Comparison of ENCODE assay signal across 1 cellular context in the genomic region with DNA sequence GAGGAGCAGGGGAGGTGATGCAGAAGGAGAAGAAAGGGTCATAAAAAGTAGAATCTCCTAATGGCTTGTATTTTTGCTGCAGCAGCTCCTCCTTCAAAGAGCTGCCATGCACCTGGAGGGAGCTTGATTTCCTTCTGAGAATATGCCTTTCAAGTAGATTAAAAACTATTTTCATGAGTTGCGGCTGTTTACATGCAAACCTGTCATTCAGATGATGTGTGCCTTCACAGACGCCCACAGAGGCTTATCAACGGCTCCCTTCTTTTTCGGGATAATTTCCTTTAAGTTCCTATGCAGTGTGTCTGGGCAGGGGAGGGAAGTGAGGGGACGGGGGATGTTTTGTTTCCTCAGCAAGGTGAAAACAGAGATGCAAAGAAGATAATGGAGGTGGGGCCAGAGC.
TF ChIP-seq lines count a peak whose summit lies in the region.

No MANE protein-coding gene starts in this region.

TF ChIP-seq in GM23338, 12 proteins besides CTCF, POLR2A, EP300 and RAD21 (continued from another document):
- TF ChIP-seq, protein P1, sequence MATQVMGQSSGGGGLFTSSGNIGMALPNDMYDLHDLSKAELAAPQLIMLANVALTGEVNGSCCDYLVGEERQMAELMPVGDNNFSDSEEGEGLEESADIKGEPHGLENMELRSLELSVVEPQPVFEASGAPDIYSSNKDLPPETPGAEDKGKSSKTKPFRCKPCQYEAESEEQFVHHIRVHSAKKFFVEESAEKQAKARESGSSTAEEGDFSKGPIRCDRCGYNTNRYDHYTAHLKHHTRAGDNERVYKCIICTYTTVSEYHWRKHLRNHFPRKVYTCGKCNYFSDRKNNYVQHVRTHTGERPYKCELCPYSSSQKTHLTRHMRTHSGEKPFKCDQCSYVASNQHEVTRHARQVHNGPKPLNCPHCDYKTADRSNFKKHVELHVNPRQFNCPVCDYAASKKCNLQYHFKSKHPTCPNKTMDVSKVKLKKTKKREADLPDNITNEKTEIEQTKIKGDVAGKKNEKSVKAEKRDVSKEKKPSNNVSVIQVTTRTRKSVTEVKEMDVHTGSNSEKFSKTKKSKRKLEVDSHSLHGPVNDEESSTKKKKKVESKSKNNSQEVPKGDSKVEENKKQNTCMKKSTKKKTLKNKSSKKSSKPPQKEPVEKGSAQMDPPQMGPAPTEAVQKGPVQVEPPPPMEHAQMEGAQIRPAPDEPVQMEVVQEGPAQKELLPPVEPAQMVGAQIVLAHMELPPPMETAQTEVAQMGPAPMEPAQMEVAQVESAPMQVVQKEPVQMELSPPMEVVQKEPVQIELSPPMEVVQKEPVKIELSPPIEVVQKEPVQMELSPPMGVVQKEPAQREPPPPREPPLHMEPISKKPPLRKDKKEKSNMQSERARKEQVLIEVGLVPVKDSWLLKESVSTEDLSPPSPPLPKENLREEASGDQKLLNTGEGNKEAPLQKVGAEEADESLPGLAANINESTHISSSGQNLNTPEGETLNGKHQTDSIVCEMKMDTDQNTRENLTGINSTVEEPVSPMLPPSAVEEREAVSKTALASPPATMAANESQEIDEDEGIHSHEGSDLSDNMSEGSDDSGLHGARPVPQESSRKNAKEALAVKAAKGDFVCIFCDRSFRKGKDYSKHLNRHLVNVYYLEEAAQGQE (IDR thresholded peaks at IDR 0.05; ENCODE audit: unreplicated experiment) = no peak
- TF ChIP-seq STAT1 (IDR thresholded peaks at IDR 0.05; ENCODE audit: unreplicated experiment) (no peak), ZNF114 (CRISPR knock-in tag; IDR thresholded peaks at IDR 0.05) (no peak), ZNF331 (CRISPR knock-in tag; IDR thresholded peaks at IDR 0.05; ENCODE audit: low read depth) (no peak), CREB1 (CRISPR knock-in tag; IDR thresholded peaks at IDR 0.05; ENCODE audit: low read depth) (no peak)
- TF ChIP-seq, protein P2, sequence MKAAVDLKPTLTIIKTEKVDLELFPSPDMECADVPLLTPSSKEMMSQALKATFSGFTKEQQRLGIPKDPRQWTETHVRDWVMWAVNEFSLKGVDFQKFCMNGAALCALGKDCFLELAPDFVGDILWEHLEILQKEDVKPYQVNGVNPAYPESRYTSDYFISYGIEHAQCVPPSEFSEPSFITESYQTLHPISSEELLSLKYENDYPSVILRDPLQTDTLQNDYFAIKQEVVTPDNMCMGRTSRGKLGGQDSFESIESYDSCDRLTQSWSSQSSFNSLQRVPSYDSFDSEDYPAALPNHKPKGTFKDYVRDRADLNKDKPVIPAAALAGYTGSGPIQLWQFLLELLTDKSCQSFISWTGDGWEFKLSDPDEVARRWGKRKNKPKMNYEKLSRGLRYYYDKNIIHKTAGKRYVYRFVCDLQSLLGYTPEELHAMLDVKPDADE (IDR thresholded peaks at IDR 0.05) = no peak
- TF ChIP-seq, protein P3, sequence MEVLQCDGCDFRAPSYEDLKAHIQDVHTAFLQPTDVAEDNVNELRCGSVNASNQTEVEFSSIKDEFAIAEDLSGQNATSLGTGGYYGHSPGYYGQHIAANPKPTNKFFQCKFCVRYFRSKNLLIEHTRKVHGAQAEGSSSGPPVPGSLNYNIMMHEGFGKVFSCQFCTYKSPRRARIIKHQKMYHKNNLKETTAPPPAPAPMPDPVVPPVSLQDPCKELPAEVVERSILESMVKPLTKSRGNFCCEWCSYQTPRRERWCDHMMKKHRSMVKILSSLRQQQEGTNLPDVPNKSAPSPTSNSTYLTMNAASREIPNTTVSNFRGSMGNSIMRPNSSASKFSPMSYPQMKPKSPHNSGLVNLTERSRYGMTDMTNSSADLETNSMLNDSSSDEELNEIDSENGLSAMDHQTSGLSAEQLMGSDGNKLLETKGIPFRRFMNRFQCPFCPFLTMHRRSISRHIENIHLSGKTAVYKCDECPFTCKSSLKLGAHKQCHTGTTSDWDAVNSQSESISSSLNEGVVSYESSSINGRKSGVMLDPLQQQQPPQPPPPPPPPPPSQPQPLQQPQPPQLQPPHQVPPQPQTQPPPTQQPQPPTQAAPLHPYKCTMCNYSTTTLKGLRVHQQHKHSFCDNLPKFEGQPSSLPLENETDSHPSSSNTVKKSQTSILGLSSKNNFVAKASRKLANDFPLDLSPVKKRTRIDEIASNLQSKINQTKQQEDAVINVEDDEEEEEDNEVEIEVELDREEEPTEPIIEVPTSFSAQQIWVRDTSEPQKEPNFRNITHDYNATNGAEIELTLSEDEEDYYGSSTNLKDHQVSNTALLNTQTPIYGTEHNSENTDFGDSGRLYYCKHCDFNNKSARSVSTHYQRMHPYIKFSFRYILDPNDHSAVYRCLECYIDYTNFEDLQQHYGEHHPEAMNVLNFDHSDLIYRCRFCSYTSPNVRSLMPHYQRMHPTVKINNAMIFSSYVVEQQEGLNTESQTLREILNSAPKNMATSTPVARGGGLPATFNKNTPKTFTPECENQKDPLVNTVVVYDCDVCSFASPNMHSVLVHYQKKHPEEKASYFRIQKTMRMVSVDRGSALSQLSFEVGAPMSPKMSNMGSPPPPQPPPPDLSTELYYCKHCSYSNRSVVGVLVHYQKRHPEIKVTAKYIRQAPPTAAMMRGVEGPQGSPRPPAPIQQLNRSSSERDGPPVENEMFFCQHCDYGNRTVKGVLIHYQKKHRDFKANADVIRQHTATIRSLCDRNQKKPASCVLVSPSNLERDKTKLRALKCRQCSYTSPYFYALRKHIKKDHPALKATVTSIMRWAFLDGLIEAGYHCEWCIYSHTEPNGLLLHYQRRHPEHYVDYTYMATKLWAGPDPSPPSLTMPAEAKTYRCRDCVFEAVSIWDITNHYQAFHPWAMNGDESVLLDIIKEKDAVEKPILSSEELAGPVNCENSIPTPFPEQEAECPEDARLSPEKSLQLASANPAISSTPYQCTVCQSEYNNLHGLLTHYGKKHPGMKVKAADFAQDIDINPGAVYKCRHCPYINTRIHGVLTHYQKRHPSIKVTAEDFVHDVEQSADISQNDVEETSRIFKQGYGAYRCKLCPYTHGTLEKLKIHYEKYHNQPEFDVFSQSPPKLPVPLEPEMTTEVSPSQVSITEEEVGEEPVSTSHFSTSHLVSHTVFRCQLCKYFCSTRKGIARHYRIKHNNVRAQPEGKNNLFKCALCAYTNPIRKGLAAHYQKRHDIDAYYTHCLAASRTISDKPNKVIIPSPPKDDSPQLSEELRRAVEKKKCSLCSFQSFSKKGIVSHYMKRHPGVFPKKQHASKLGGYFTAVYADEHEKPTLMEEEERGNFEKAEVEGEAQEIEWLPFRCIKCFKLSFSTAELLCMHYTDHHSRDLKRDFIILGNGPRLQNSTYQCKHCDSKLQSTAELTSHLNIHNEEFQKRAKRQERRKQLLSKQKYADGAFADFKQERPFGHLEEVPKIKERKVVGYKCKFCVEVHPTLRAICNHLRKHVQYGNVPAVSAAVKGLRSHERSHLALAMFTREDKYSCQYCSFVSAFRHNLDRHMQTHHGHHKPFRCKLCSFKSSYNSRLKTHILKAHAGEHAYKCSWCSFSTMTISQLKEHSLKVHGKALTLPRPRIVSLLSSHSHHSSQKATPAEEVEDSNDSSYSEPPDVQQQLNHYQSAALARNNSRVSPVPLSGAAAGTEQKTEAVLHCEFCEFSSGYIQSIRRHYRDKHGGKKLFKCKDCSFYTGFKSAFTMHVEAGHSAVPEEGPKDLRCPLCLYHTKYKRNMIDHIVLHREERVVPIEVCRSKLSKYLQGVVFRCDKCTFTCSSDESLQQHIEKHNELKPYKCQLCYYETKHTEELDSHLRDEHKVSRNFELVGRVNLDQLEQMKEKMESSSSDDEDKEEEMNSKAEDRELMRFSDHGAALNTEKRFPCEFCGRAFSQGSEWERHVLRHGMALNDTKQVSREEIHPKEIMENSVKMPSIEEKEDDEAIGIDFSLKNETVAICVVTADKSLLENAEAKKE (CRISPR knock-in tag; IDR thresholded peaks at IDR 0.05) = no peak
